ENCODE assay signal across 12 cellular contexts in the genomic region with DNA sequence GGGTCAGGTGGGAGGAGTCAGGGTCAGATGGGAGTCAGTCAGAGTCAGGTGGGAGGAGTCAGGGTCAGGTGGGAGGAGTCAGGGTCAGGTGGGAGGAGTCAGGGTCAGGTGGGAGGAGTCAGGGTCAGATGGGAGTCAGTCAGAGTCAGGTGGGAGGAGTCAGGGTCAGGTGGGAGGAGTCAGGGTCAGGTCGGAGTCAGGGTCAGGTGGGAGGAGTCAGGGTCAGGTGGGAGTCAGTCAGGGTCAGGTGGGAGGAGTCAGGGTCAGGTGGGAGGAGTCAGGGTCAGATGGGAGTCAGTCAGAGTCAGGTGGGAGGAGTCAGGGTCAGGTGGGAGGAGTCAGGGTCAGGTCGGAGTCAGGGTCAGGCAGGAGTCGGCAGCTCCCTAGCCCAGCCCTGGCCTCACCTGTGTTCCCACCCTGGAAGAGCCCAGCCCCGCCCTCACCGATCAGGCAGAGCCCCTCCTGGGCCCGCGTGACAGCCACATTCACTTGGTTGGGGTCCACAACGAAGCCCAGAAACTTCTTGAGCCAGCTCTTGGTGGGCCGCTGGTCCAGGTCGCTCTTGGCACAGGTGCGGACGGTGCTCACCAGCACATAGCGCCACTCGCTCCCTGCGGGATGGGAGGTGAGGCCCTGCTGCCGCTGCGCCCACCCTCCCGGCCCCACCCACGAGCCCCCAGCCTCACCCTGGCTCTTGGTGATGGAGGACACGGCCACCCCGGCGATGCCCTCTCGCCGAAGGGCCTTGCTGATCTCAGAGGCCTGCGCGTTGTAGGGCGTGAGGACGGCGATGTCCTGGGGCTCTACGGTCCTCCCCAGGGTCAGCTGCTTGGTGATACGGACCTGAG. TPM values are rescaled to one million over a fixed set of nuclear protein-coding genes. Genes with fewer than 3 reads are reported as not detected.
DNase-seq lines count a peak whose midpoint lies in the region; ATAC-seq, FAIRE-seq and TF ChIP-seq lines count a peak whose summit lies in the region.
"Not testable (repeated sequence)": the region's sequence is repeated elsewhere in the genome, so short reads cannot be mapped to it uniquely, and the experiment has no call there.
"Had no signal": no experiment of that assay in that cellular context is flagged by ENCODE, and none has a peak within 500 bp of the region (broad histone marks: within the 10 kb centered on the region; RNA-seq: fewer than 3 reads in every experiment).

No MANE protein-coding gene starts in this region.

- peak; percentile 4 for FAIRE-seq in GM19239 (lab: Jason Lieb, UNC)

- peaks cover 20% of the 10 kb centered on the region for H3K36me3 Mint-ChIP-seq in activated CD4-positive, alpha-beta T cell treated with anti-CD3 and anti-CD28 coated beads, Interleukin-2, amount 10 ng/mL, durations not matched to agents 7 days and 5 days (ENCODE audit: low read depth)
- peaks cover 13% of the 10 kb centered on the region for H3K36me3 Mint-ChIP-seq in effector memory CD8-positive, alpha-beta T cell (ENCODE audit: insufficient read depth)

- not testable (repeated sequence) for H3K4me2 ChIP-seq in neuronal stem cell (ENCODE audit: insufficient read depth, low read length, poor library complexity, severe bottlenecking)

- H3K27ac Mint-ChIP-seq in activated CD4-positive, alpha-beta T cell treated with anti-CD3 and anti-CD28 coated beads, Interleukin-2, amount 10 ng/mL, durations not matched to agents 7 days and 5 days = not testable (repeated sequence)
- peak overlapping the region; percentile 84 to 88 for H3K27ac Mint-ChIP-seq in effector memory CD8-positive, alpha-beta T cell

- peak overlapping the region; percentile 92 for H2AK5ac ChIP-seq in neuronal stem cell (ENCODE audit: low read depth, low read length)

- POLR2A ChIA-PET in activated CD4-positive, alpha-beta T cell treated with anti-CD3 and anti-CD28 coated beads, Interleukin-2, amount 10 ng/mL, durations not matched to agents 7 days and 5 days (lab: Charles Lee) = not testable (repeated sequence)

- not testable (repeated sequence) for H3K14ac ChIP-seq in neuronal stem cell (ENCODE audit: low read length)

- not testable (repeated sequence) for H3K79me1 ChIP-seq in neuronal stem cell (ENCODE audit: low read depth, low read length)

- peak overlapping the region; percentile 66 for H3K4ac ChIP-seq in neuronal stem cell (ENCODE audit: low read length)

- H3K4me1 ChIP-seq in RWPE2 (ENCODE audit: insufficient read depth, poor library complexity, severe bottlenecking) = not testable (repeated sequence)
- H3K4me1 ChIP-seq in neuronal stem cell (ENCODE audit: control insufficient read depth in 2 of 2, insufficient read depth in 1 of 2, low read depth in 1 of 2, low read length in 2 of 2) = peaks cover 9 to 13% of the 10 kb centered on the region in 2 donors

- H2BK12ac ChIP-seq in neuronal stem cell (ENCODE audit: low read length) = not testable (repeated sequence)

- not testable (repeated sequence) for H3K9ac ChIP-seq in neuronal stem cell (ENCODE audit: low read depth, low read length, poor library complexity)

- not testable (repeated sequence) for H2AFZ ChIP-seq in neuronal stem cell (ENCODE audit: low read length)

- peak overlapping the region; percentile 65 for H3K23ac ChIP-seq in neuronal stem cell (ENCODE audit: low read depth, low read length, poor library complexity)

- not testable (repeated sequence) for H3K9me3 ChIP-seq in RWPE2 (ENCODE audit: severe bottlenecking); neuronal stem cell (replicated peaks in 1 of 2; ENCODE audit: control insufficient read depth in 2 of 2, insufficient read depth in 1 of 2, low read depth in 1 of 2, low read length in 2 of 2)

- H3K4me3 ChIP-seq in RWPE2 (ENCODE audit: severe bottlenecking); neuronal stem cell (ENCODE audit: low read length in 2 of 2): not testable (repeated sequence)

- DNase-seq in GM19239 (ENCODE audit: insufficient read length, low spot score); neuronal stem cell (ENCODE audit: low spot score): not testable (repeated sequence)
- DNase-seq in RWPE2 (ENCODE audit: low spot score) = peak; percentile 86
- DNase-seq in activated CD4-positive, alpha-beta T cell treated with anti-CD3 and anti-CD28 coated beads, Interleukin-2, amount 10 ng/mL, durations not matched to agents 7 days and 5 days = peak; percentile 48
- DNase-seq in activated T-cell treated with anti-CD3 and anti-CD28 coated beads for 24 hours (ENCODE audit: low read depth) = peak; percentile 23
- peak; percentile 35 for DNase-seq in activated naive CD4-positive, alpha-beta T cell treated with Interleukin-2 at 50 U/mL for 16 hours
- peak in 2 of 3 experiments; percentile 37 to 67 for DNase-seq in effector memory CD8-positive, alpha-beta T cell

- H3K4me3 Mint-ChIP-seq in activated CD4-positive, alpha-beta T cell treated with anti-CD3 and anti-CD28 coated beads, Interleukin-2, amount 10 ng/mL, durations not matched to agents 7 days and 5 days = not testable (repeated sequence)
- peak overlapping the region in 1 of 2 donors; percentile 37 for H3K4me3 Mint-ChIP-seq in effector memory CD8-positive, alpha-beta T cell

- not testable (repeated sequence) for TF ChIP-seq CTCF in RWPE2 (IDR thresholded peaks at IDR 0.05; ENCODE audit: poor library complexity, severe bottlenecking)

- not testable (repeated sequence) for H4K8ac ChIP-seq in neuronal stem cell (ENCODE audit: low read depth, low read length)

- H4K91ac ChIP-seq in neuronal stem cell (ENCODE audit: low read depth, low read length, poor library complexity) = not testable (repeated sequence)

- H3K27me3 ChIP-seq in RWPE2 (ENCODE audit: insufficient read depth, poor library complexity, severe bottlenecking); neuronal stem cell (ENCODE audit: control insufficient read depth in 3 of 3, insufficient read depth in 3 of 3, low read depth in 1 of 3, low read length in 3 of 3): not testable (repeated sequence)

- CTCF ChIA-PET in activated CD4-positive, alpha-beta T cell treated with anti-CD3 and anti-CD28 coated beads, Interleukin-2, amount 10 ng/mL, durations not matched to agents 7 days and 5 days (lab: Charles Lee) = not testable (repeated sequence)

- not testable (repeated sequence) for H3K27ac ChIP-seq in RWPE2 (ENCODE audit: poor library complexity, severe bottlenecking); neuronal stem cell (replicated peaks; ENCODE audit: low read length)

- not testable (repeated sequence) for H2BK15ac ChIP-seq in neuronal stem cell (ENCODE audit: low read length)

- not testable (repeated sequence) for H2BK5ac ChIP-seq in neuronal stem cell (ENCODE audit: low read length)

- H3K4me1 Mint-ChIP-seq in activated CD4-positive, alpha-beta T cell treated with anti-CD3 and anti-CD28 coated beads, Interleukin-2, amount 10 ng/mL, durations not matched to agents 7 days and 5 days; effector memory CD8-positive, alpha-beta T cell (ENCODE audit: low read depth in 2 of 2): not testable (repeated sequence)

- ATAC-seq in RWPE2 (ENCODE audit: low read depth); effector memory CD8-positive, alpha-beta T cell (replicated peaks): not testable (repeated sequence)

- H3K27me3 Mint-ChIP-seq in activated CD4-positive, alpha-beta T cell treated with anti-CD3 and anti-CD28 coated beads, Interleukin-2, amount 10 ng/mL, durations not matched to agents 7 days and 5 days; effector memory CD8-positive, alpha-beta T cell: not testable (repeated sequence)

- not testable (repeated sequence) for H3K18ac ChIP-seq in neuronal stem cell (ENCODE audit: low read length)

- peaks cover 38% of the 10 kb centered on the region for H3K36me3 ChIP-seq in RWPE2 (ENCODE audit: low read depth)
- not testable (repeated sequence) for H3K36me3 ChIP-seq in neuronal stem cell (replicated peaks in 1 of 2; ENCODE audit: control insufficient read depth in 2 of 2, insufficient read depth in 2 of 2, low read length in 2 of 2)

- no CpG with 5 or more reads among the region's 31 CpGs for WGBS in neuronal stem cell (ENCODE audit: extremely low coverage in 2 of 2, insufficient read length in 2 of 2, insufficient replicate concordance in 1 of 2), 2 donors

- H3K9me3 Mint-ChIP-seq in activated CD4-positive, alpha-beta T cell treated with anti-CD3 and anti-CD28 coated beads, Interleukin-2, amount 10 ng/mL, durations not matched to agents 7 days and 5 days; effector memory CD8-positive, alpha-beta T cell: not testable (repeated sequence)

- H2BK120ac ChIP-seq in neuronal stem cell (ENCODE audit: low read depth, low read length) = not testable (repeated sequence)

RNA-seq across cellular contexts. Expression of a gene that starts 5.8 kb away (rescaled TPM):
- under 1 TPM; 0.15 to 0.57 TPM for total RNA-seq in activated CD4-positive, alpha-beta T cell treated with anti-CD3 and anti-CD28 coated beads, Interleukin-2, amount 10 ng/mL, durations not matched to agents 7 days and 5 days
- polyA plus RNA-seq in neuronal stem cell (2013, experiment 1 of 2) = 7.5 TPM
- 7.2 TPM for polyA plus RNA-seq in neuronal stem cell (2013, experiment 2 of 2)
- polyA plus RNA-seq: CD8-positive, alpha-beta memory T cell had no signal

RNA-seq across cellular contexts. Expression of a gene that starts 12.2 kb away (rescaled TPM):
- total RNA-seq in activated CD4-positive, alpha-beta T cell treated with anti-CD3 and anti-CD28 coated beads, Interleukin-2, amount 10 ng/mL, durations not matched to agents 7 days and 5 days = not detected
- polyA plus RNA-seq in neuronal stem cell (2013, experiment 1 of 2) = not detected
- not detected for polyA plus RNA-seq in neuronal stem cell (2013, experiment 2 of 2)
- total RNA-seq: A673; CD8-positive, alpha-beta memory T cell; LHCN-M2; Peyer's patch had no signal
- polyA plus RNA-seq: CD8-positive, alpha-beta memory T cell; SK-N-SH had no signal

RNA-seq across cellular contexts. Expression of a gene that starts 14.3 kb away (rescaled TPM):
- total RNA-seq in activated CD4-positive, alpha-beta T cell treated with anti-CD3 and anti-CD28 coated beads, Interleukin-2, amount 10 ng/mL, durations not matched to agents 7 days and 5 days = 100 to 1,000 TPM in 1 of 2 experiments, 10 to 100 TPM in 1; 95.5 to 107 TPM
- polyA plus RNA-seq in neuronal stem cell (2013, experiment 1 of 2) = 5.7 TPM
- 5.8 TPM for polyA plus RNA-seq in neuronal stem cell (2013, experiment 2 of 2)

RNA-seq across cellular contexts. Expression of a gene that starts 22.5 kb away (rescaled TPM):
- total RNA-seq in activated CD4-positive, alpha-beta T cell treated with anti-CD3 and anti-CD28 coated beads, Interleukin-2, amount 10 ng/mL, durations not matched to agents 7 days and 5 days = under 1 TPM; 0.71 to 0.74 TPM
- not detected for polyA plus RNA-seq in neuronal stem cell (2013, experiment 1 of 2)
- not detected for polyA plus RNA-seq in neuronal stem cell (2013, experiment 2 of 2)
- total RNA-seq: A673 had no signal

RNA-seq across cellular contexts. Expression of a gene that starts 39.1 kb away (rescaled TPM):
- total RNA-seq in activated CD4-positive, alpha-beta T cell treated with anti-CD3 and anti-CD28 coated beads, Interleukin-2, amount 10 ng/mL, durations not matched to agents 7 days and 5 days = 100 to 1,000 TPM; 167 to 193 TPM
- 310 TPM for polyA plus RNA-seq in neuronal stem cell (2013, experiment 1 of 2)
- polyA plus RNA-seq in neuronal stem cell (2013, experiment 2 of 2) = 296 TPM
